ENCODE assay signal across 19 cellular contexts in genomic region chr19:20662421-20663105, GRCh38. TPM values are rescaled to one million over a fixed set of nuclear protein-coding genes. Genes with fewer than 3 reads are reported as not detected.
DNase-seq lines count a peak whose midpoint lies in the region; ATAC-seq and TF ChIP-seq lines count a peak whose summit lies in the region.
"Had no signal": no experiment of that assay in that cellular context is flagged by ENCODE, and none has a peak within 500 bp of the region (broad histone marks: within the 10 kb centered on the region; RNA-seq: fewer than 3 reads in every experiment).

No MANE protein-coding gene starts in this region.

- 93% methylated on average over 6 of the region's 7 CpGs for WGBS in mesenchymal stem cell
- no CpG with 5 or more reads among the region's 7 CpGs for WGBS in mesendoderm (ENCODE audit: extremely low coverage, insufficient coverage, low lambda C conversion rate)

- no peak overlapping the region for H2AFZ ChIP-seq in mesenchymal stem cell (ENCODE audit: low read depth, low read length)

- H3K79me2 ChIP-seq in mesendoderm (ENCODE audit: control insufficient read depth, insufficient read depth, low read length): peaks cover 36% of the 10 kb centered on the region

- no peaks in the 10 kb centered on the region for H3K27me3 ChIP-seq in mesenchymal stem cell (ENCODE audit: control insufficient read depth in 1 of 2, insufficient read depth in 1 of 2, low read length in 2 of 2)
- no peaks in the 10 kb centered on the region for H3K27me3 ChIP-seq in mesendoderm (ENCODE audit: insufficient read depth, low read length, poor library complexity)
- H3K27me3 ChIP-seq: adrenal gland, foreskin keratinocyte had no signal

- peak overlapping the region; percentile 18 for H3K27ac Mint-ChIP-seq in endothelial cell (ENCODE audit: unreplicated experiment)

- no peak overlapping the region for H2BK12ac ChIP-seq in mesenchymal stem cell (ENCODE audit: low read length in 2 of 2)

- H2AK5ac ChIP-seq in mesenchymal stem cell (ENCODE audit: low read length, severe bottlenecking) (no peak overlapping the region), mesendoderm (ENCODE audit: low read length) (no peak overlapping the region)

- no peak overlapping the region for H3K56ac ChIP-seq in mesendoderm (ENCODE audit: low read length)

- peaks cover 21 to 27% of the 10 kb centered on the region in 2 experiments for H3K36me3 ChIP-seq in mesenchymal stem cell (ENCODE audit: control insufficient read depth in 1 of 2, insufficient read depth in 2 of 2, low read depth in 1 of 2, low read length in 2 of 2)
- H3K36me3 ChIP-seq in mesendoderm (ENCODE audit: control insufficient read depth, insufficient read depth, low read length): no peaks in the 10 kb centered on the region

- H3K9me3 Mint-ChIP-seq in endothelial cell (ENCODE audit: unreplicated experiment): no peaks in the 10 kb centered on the region

- H3K9ac ChIP-seq in mesenchymal stem cell (ENCODE audit: low read length) (no peak overlapping the region), mesendoderm (ENCODE audit: low read length) (no peak overlapping the region)

- ATAC-seq in GM19023 (IDR thresholded peaks at IDR 0.05; ENCODE audit: unreplicated experiment): no peak
- ATAC-seq: foreskin keratinocyte had no signal

- H4K8ac ChIP-seq in mesenchymal stem cell (ENCODE audit: low read length) (no peak overlapping the region), mesendoderm (ENCODE audit: low read depth, low read length) (no peak overlapping the region)

- H3K4me3 ChIP-seq in mesenchymal stem cell (ENCODE audit: insufficient read depth in 1 of 2, low read depth in 1 of 2, low read length in 2 of 2): no peak overlapping the region
- no peak overlapping the region for H3K4me3 ChIP-seq in mesendoderm (ENCODE audit: low read length)

- H3K27me3 Mint-ChIP-seq in endothelial cell (ENCODE audit: unreplicated experiment): peaks cover 2% of the 10 kb centered on the region

- H3K27ac ChIP-seq in mesenchymal stem cell (ENCODE audit: low read length, poor library complexity, severe bottlenecking): no peak overlapping the region
- H3K27ac ChIP-seq in mesendoderm (ENCODE audit: low read depth, low read length): no peak overlapping the region
- H3K27ac ChIP-seq: adrenal gland, foreskin keratinocyte, thoracic aorta had no signal

- H3K4me3 Mint-ChIP-seq in endothelial cell (ENCODE audit: unreplicated experiment): no peak overlapping the region

- H3K4me1 ChIP-seq in mesenchymal stem cell (ENCODE audit: control insufficient read depth, insufficient read depth, low read depth, low read length) (no peaks in the 10 kb centered on the region), mesendoderm (ENCODE audit: control insufficient read depth, low read depth, low read length) (no peaks in the 10 kb centered on the region)
- H3K4me1 ChIP-seq: foreskin keratinocyte had no signal

- no peak for TF ChIP-seq CTCF in endothelial cell (IDR thresholded peaks at IDR 0.05; ENCODE audit: unreplicated experiment)

- no peak overlapping the region for H3K18ac ChIP-seq in mesenchymal stem cell (ENCODE audit: low read depth in 1 of 2, low read length in 2 of 2)
- H3K18ac ChIP-seq in mesendoderm (ENCODE audit: low read length): no peak overlapping the region

- DNase-seq in ELF-1 (ENCODE audit: low read depth, low spot score): peak; percentile 5
- DNase-seq in NCI-H2029 treated with DMSO at 0.1 percent for 48 hours (lab: John Stamatoyannopoulos, UW): peak; percentile 80
- DNase-seq in endothelial cell (ENCODE audit: low spot score): no peak
- DNase-seq in putamen (ENCODE audit: low spot score): peak; percentile 46
- no peak for DNase-seq in mesenchymal stem cell
- DNase-seq in mesendoderm: no peak
- DNase-seq: activated CD4-positive, alpha-beta T cell treated with anti-CD3 and anti-CD28 coated beads for 4 hours; activated effector memory CD4-positive, alpha-beta T cell treated with anti-CD3 and anti-CD28 coated beads, Interleukin-2, amount 50 U/mL, for 16 hours; AML-193; foreskin keratinocyte; GF-D8; kidney glomerular epithelial cell; NCI-H1436 treated with DMSO at 0.1 percent for 48 hours; NCI-H345; stimulated activated CD4-positive, alpha-beta T cell treated with anti-CD3 and anti-CD28 coated beads, Interleukin-15, amount 100 ng/mL, for 24 hours; SW 1271 had no signal

- H3K9me3 ChIP-seq in mesenchymal stem cell (ENCODE audit: control insufficient read depth, low read length): peaks cover 41% of the 10 kb centered on the region
- H3K9me3 ChIP-seq: adrenal gland had no signal

- H2BK15ac ChIP-seq in mesenchymal stem cell (ENCODE audit: low read depth, poor library complexity, severe bottlenecking): no peak overlapping the region
- H2BK15ac ChIP-seq in mesendoderm (replicated peaks; ENCODE audit: low read depth): no peak overlapping the region

- peaks cover 14% of the 10 kb centered on the region for H3K4me1 Mint-ChIP-seq in endothelial cell (ENCODE audit: unreplicated experiment)

- H3K4ac ChIP-seq in mesenchymal stem cell (ENCODE audit: low read depth in 1 of 2, low read length in 2 of 2): no peak overlapping the region
- no peak overlapping the region for H3K4ac ChIP-seq in mesendoderm (ENCODE audit: low read depth, low read length)

- H2BK5ac ChIP-seq in mesenchymal stem cell (ENCODE audit: low read depth, low read length, poor library complexity, severe bottlenecking): no peak overlapping the region
- no peak overlapping the region for H2BK5ac ChIP-seq in mesendoderm (ENCODE audit: low read length)

- H3K4me2 ChIP-seq in mesenchymal stem cell (ENCODE audit: low read length, poor library complexity, severe bottlenecking): no peak overlapping the region
- no peak overlapping the region for H3K4me2 ChIP-seq in mesendoderm (ENCODE audit: low read length)

- H2BK120ac ChIP-seq in mesenchymal stem cell (ENCODE audit: low read depth, low read length) (no peak overlapping the region), mesendoderm (ENCODE audit: low read depth, low read length) (no peak overlapping the region)

- H3K23ac ChIP-seq in mesenchymal stem cell (ENCODE audit: low read length in 2 of 2): no peak overlapping the region
- no peak overlapping the region for H3K23ac ChIP-seq in mesendoderm (ENCODE audit: low read length)

- H4K5ac ChIP-seq in mesendoderm (ENCODE audit: low read length): no peak overlapping the region

- H3K36me3 Mint-ChIP-seq in endothelial cell (ENCODE audit: low read depth, unreplicated experiment): peaks cover 12% of the 10 kb centered on the region

- no peak overlapping the region for H4K91ac ChIP-seq in mesenchymal stem cell (ENCODE audit: low read length)

- H3K14ac ChIP-seq in mesenchymal stem cell (ENCODE audit: low read length in 2 of 2): no peak overlapping the region

- H3K79me1 ChIP-seq in mesenchymal stem cell (replicated peaks; ENCODE audit: low read length, poor library complexity, severe bottlenecking) (peaks cover 10% of the 10 kb centered on the region), mesendoderm (ENCODE audit: low read length) (peaks cover 1% of the 10 kb centered on the region)

RNA-seq across cellular contexts. Expression of gene ZNF626, which starts 1.2 kb away (rescaled TPM):
- total RNA-seq in endothelial cell (ENCODE audit: unreplicated experiment): 19.1 TPM
- polyA plus RNA-seq in mesenchymal stem cell (2013, experiment 1 of 2): 5.4 TPM
- 5.8 TPM for polyA plus RNA-seq in mesenchymal stem cell (2013, experiment 2 of 2)
- 10.4 TPM for polyA plus RNA-seq in mesendoderm (2013, experiment 1 of 2)
- 11.2 TPM for polyA plus RNA-seq in mesendoderm (2013, experiment 2 of 2)

Comparison
In these comparisons a context has a peak if more than half of its experiments do, and no peak if none do; other contexts are left out.
1. DNase-seq: peak in ELF-1 (single experiment), NCI-H2029 treated with DMSO at 0.1 percent for 48 hours (single experiment) and putamen (single experiment); none in endothelial cell (single experiment), mesenchymal stem cell (single experiment) and mesendoderm (single experiment).